ENCODE assay signal across 27 cellular contexts in the genomic region with DNA sequence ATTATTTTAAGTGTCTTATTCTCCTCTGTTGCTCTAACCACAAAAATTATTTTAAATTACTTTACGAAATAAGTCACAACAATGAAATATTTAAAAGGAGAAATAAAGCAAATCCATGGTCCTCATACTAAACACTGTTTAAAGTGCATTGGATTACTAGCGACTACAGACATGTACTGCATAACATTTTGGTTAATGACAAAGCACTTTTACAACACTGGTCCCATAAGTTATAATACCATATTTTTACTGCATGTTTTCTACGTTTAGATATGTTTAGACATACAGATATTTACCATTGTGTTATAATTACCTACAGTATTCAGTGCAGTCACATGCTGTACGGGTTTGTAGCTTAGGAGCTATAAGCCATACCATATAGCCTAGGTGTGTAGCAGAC.
"Had no signal": no experiment of that assay in that cellular context is flagged by ENCODE, and none has a peak within 500 bp of the region (broad histone marks: within the 10 kb centered on the region; RNA-seq: fewer than 3 reads in every experiment).

No MANE protein-coding gene starts in this region.

- H3K27ac ChIP-seq: stomach, suprapubic skin, testis, thoracic aorta, thyroid gland, tibial artery, tibial nerve, transverse colon, upper lobe of left lung, upper lobe of right lung, uterus, vagina had no signal

- DNase-seq: stimulated activated CD4-positive, alpha-beta T cell treated with anti-CD3 and anti-CD28 coated beads, Interleukin-2, amount 100 ng/mL, for 48 hours; stimulated activated CD4-positive, alpha-beta T cell treated with anti-CD3 and anti-CD28 coated beads, Interleukin-4, amount 100 ng/mL, for 1 hour; stimulated activated CD4-positive, alpha-beta T cell treated with anti-CD3 and anti-CD28 coated beads, Interleukin-4, amount 100 ng/mL, for 24 hours; stimulated activated CD4-positive, alpha-beta T cell treated with anti-CD3 and anti-CD28 coated beads, Interleukin-4, amount 100 ng/mL, for 4 hours; stimulated activated CD8-positive, alpha-beta memory T cell treated with anti-CD3 and anti-CD28 coated beads, Interleukin-4, amount 100 ng/mL, for 48 hours; stimulated activated naive B cell treated with anti-CD40 and anti-IgM and Interleukin-4, amounts not matched to agents 10 μg/mL and 1 μg/mL and 100 μg/mL, for 72 hours; stimulated activated naive CD4-positive, alpha-beta T cell; stimulated activated naive CD4-positive, alpha-beta T cell treated with Interleukin-2 at 50 U/mL for 16 hours; stimulated activated naive CD8-positive, alpha-beta T cell treated with anti-CD3 and anti-CD28 coated beads, Interleukin-15, amount 100 ng/mL, for 72 hours; stimulated activated naive CD8-positive, alpha-beta T cell treated with anti-CD3 and anti-CD28 coated beads, Interleukin-15, Interleukin-2, amounts not matched to agents 100 U/mL and 50 U/mL, for 24 hours; stomach; substantia nigra; testis; thyroid gland; tibial artery; transverse colon; trophoblast cell; upper lobe of left lung; upper lobe of right lung; uterus had no signal

- H3K36me3 ChIP-seq: thoracic aorta, uterus had no signal

- H3K9me3 ChIP-seq: stomach, suprapubic skin, testis, thoracic aorta, thyroid gland, tibial artery, tibial nerve, transverse colon, upper lobe of left lung, upper lobe of right lung, uterus, vagina had no signal

- ATAC-seq: stimulated activated effector memory CD8-positive, alpha-beta T cell treated with anti-CD3 and anti-CD28 coated beads, Interleukin-12 subunit alpha, Interleukin-12 subunit beta, amount 100 ng/mL, for 72 hours; stimulated activated memory B cell treated with anti-CD40 and anti-IgM and Interleukin-4, amounts not matched to agents 10 μg/mL and 1 μg/mL and 100 μg/mL, for 72 hours; stimulated activated naive B cell treated with anti-CD40 and anti-IgM and Interleukin-4, amounts not matched to agents 10 μg/mL and 1 μg/mL and 100 μg/mL, for 72 hours; stimulated activated naive CD8-positive, alpha-beta T cell treated with anti-CD3 and anti-CD28 coated beads, Interleukin-15, amount 100 ng/mL, for 72 hours; stimulated activated naive CD8-positive, alpha-beta T cell treated with anti-CD3 and anti-CD28 coated beads, Interleukin-15, Interleukin-2, amounts not matched to agents 100 U/mL and 50 U/mL, for 24 hours; upper lobe of right lung had no signal

- H3K4me1 ChIP-seq: suprapubic skin, upper lobe of right lung, uterus had no signal

- H3K27me3 ChIP-seq: stomach, suprapubic skin, testis, thyroid gland, tibial artery, tibial nerve, transverse colon, upper lobe of left lung, upper lobe of right lung, uterus, vagina had no signal

- H3K4me3 ChIP-seq: stomach, suprapubic skin, testis, thoracic aorta, thyroid gland, tibial artery, tibial nerve, transverse colon, upper lobe of left lung, upper lobe of right lung, uterus, vagina had no signal

- FAIRE-seq: urothelium cell line had no signal
